17 cellular contexts compared by ENCODE assay signal in genomic region chr2:2840681-2841300, GRCh38.
DNase-seq lines count a peak whose midpoint lies in the region; ATAC-seq and TF ChIP-seq lines count a peak whose summit lies in the region.
"Had no signal": no experiment of that assay in that cellular context is flagged by ENCODE, and none has a peak within 500 bp of the region (broad histone marks: within the 10 kb centered on the region; RNA-seq: fewer than 3 reads in every experiment).

No MANE protein-coding gene starts in this region.

- H3K27ac ChIP-seq in temporal lobe (ENCODE audit: low read depth, low read length): peak overlapping the region; percentile 33
- H3K27ac ChIP-seq: BLaER1 treated with 17β-estradiol and CSF1 and Interleukin-3, amounts not matched to agents 10 nM and 100 nM had no signal

- no peak for TF ChIP-seq CTCF in omental fat pad (IDR thresholded peaks at IDR 0.05)

- DNase-seq in activated CD8-positive, alpha-beta memory T cell treated with anti-CD3 and anti-CD28 coated beads for 24 hours: peak; percentile 28
- DNase-seq in activated CD8-positive, alpha-beta memory T cell treated with anti-CD3 and anti-CD28 coated beads, Interleukin-2, amount 50 U/mL, for 4 hours: no peak
- DNase-seq in NCI-H69 (lab: John Stamatoyannopoulos, UW): peak; percentile 1
- DNase-seq in islet precursor cell: peak; percentile 38
- DNase-seq in omental fat pad (ENCODE audit: low spot score): no peak
- DNase-seq: CD8-positive, alpha-beta memory T cell; DND-41; GDM1; NCI-H1092; NCI-H146; NCI-H2107; NCI-H526 treated with DMSO at 0.1 percent for 48 hours; RPMI8226 had no signal

- no peak for ATAC-seq in HG02938 (IDR thresholded peaks at IDR 0.05; ENCODE audit: unreplicated experiment)
- no peak for ATAC-seq in omental fat pad (ENCODE audit: low FRiP score)
- ATAC-seq: GM12878 had no signal

Comparison
In these comparisons a context has a peak if more than half of its experiments do, and no peak if none do; other contexts are left out.
1. DNase-seq: peak in activated CD8-positive, alpha-beta memory T cell treated with anti-CD3 and anti-CD28 coated beads for 24 hours (single experiment), NCI-H69 (single experiment) and islet precursor cell (single experiment); none in activated CD8-positive, alpha-beta memory T cell treated with anti-CD3 and anti-CD28 coated beads, Interleukin-2, amount 50 U/mL, for 4 hours (single experiment) and omental fat pad (single experiment).